Comparison of ENCODE assay signal across 10 cellular contexts in the genomic region with DNA sequence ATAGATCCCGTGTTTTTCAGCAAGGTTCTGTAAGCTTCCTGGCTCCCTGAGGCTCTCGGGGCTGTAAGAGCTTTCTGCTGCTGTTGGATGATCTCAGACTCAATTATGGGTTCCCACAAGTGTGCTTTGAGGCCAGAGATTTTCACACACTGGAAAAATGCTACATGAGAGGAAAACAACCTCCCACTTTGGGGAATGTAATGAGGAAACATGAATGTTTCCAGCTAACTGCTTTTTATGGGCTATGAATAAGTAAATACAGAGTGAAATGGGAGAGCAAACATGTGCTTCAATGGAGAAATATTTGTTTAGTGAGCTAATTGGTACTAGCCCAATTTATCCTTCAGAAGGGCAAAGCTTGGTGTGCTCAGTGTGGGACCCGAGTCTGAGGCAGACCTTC.
DNase-seq lines count a peak whose midpoint lies in the region; ATAC-seq and TF ChIP-seq lines count a peak whose summit lies in the region.
"Had no signal": no experiment of that assay in that cellular context is flagged by ENCODE, and none has a peak within 500 bp of the region (broad histone marks: within the 10 kb centered on the region; RNA-seq: fewer than 3 reads in every experiment).

No MANE protein-coding gene starts in this region.

- intact Hi-C loops in thyroid gland (cut with DNase I): no loop called here

- no peak for TF ChIP-seq EP300 in upper lobe of left lung (IDR thresholded peaks at IDR 0.05)

- no peaks in the 10 kb centered on the region for H3K27me3 ChIP-seq in hepatocyte
- H3K27me3 ChIP-seq in upper lobe of left lung: no peaks in the 10 kb centered on the region
- no peaks in the 10 kb centered on the region for H3K27me3 ChIP-seq in thyroid gland

- peaks cover 13% of the 10 kb centered on the region for H3K4me1 ChIP-seq in HEK293 (ENCODE audit: control insufficient read depth, insufficient read depth, low read length)
- peaks cover 7% of the 10 kb centered on the region for H3K4me1 ChIP-seq in hepatocyte (ENCODE audit: insufficient read depth)
- H3K4me1 ChIP-seq in upper lobe of left lung: peaks cover 0 to 7% (median 2%) of the 10 kb centered on the region in 4 donors
- H3K4me1 ChIP-seq in thyroid gland: no peaks in the 10 kb centered on the region

- WGBS in hepatocyte (ENCODE audit: low lambda C conversion rate, missing lambda C conversion rate): 39% methylated on average over 3 of the region's 3 CpGs
- WGBS in upper lobe of left lung, 2 donors: 43 to 48% methylated on average over 3 of the region's 3 CpGs
- 32 to 40% methylated on average over 3 of the region's 3 CpGs for WGBS in thyroid gland, 2 donors

- peak in 1 of 4 donors; percentile 49 for TF ChIP-seq POLR2A in upper lobe of left lung (IDR thresholded peaks at IDR 0.05)
- TF ChIP-seq POLR2A in thyroid gland (IDR thresholded peaks at IDR 0.05): no peak

- H3K27ac ChIP-seq in HEK293 (ENCODE audit: extremely low read depth, low read depth, low read length): peak overlapping the region; percentile 60; the same call in 1 of the 2 replicates
- peak overlapping the region; percentile 37 for H3K27ac ChIP-seq in hepatocyte
- H3K27ac ChIP-seq in upper lobe of left lung: peak overlapping the region; percentile 36 to 57 (median 45)
- no peak overlapping the region for H3K27ac ChIP-seq in thyroid gland

- no peaks in the 10 kb centered on the region for H3K9me2 ChIP-seq in hepatocyte (replicated peaks; ENCODE audit: insufficient read depth)

- no peak overlapping the region for H2AFZ ChIP-seq in hepatocyte

- no peaks in the 10 kb centered on the region for H3K36me3 ChIP-seq in HEK293 (ENCODE audit: control insufficient read depth in 2 of 2, insufficient read depth in 1 of 2, low read length in 2 of 2)
- H3K36me3 ChIP-seq in hepatocyte (replicated peaks; ENCODE audit: insufficient read depth, low read depth): no peaks in the 10 kb centered on the region
- H3K36me3 ChIP-seq in upper lobe of left lung: no peaks in the 10 kb centered on the region
- no peaks in the 10 kb centered on the region for H3K36me3 ChIP-seq in thyroid gland

- TF ChIP-seq CTCF in HEK293 (tag by site-specific recombination; IDR thresholded peaks at IDR 0.05): no peak
- TF ChIP-seq CTCF in hepatocyte (IDR thresholded peaks at IDR 0.05; ENCODE audit: poor library complexity): no peak
- no peak for TF ChIP-seq CTCF in upper lobe of left lung (IDR thresholded peaks at IDR 0.05)
- TF ChIP-seq CTCF in thyroid gland (IDR thresholded peaks at IDR 0.05): no peak

- POLR2A ChIA-PET in HEK293 (lab: Yijun Ruan, JAX): no interaction called here

- H3K79me2 ChIP-seq in hepatocyte: no peaks in the 10 kb centered on the region

- CTCF ChIA-PET in HEK293 (lab: Yijun Ruan, JAX): interaction anchor here (0.6 to 1.8 kb wide), 5 partner anchors 9 to 194 kb away, joined by 3 to 5 read pairs (median 3); no protein-coding TSS in a partner anchor

- H3K4me2 ChIP-seq in hepatocyte: peak overlapping the region; percentile 19

- no peak overlapping the region for H3K4me3 ChIP-seq in HEK293 (ENCODE audit: low read depth, low read length)
- no peak overlapping the region for H3K4me3 ChIP-seq in hepatocyte
- peak overlapping the region in 2 of 4 donors; percentile 12 to 18 for H3K4me3 ChIP-seq in upper lobe of left lung
- no peak overlapping the region for H3K4me3 ChIP-seq in thyroid gland (replicated peaks in 1 of 3)

- peak; percentile 95 for DNase-seq in NCI-H748 (lab: John Stamatoyannopoulos, UW; ENCODE audit: unreplicated experiment)
- DNase-seq in hepatocyte (ENCODE audit: low spot score): peak; percentile 31
- DNase-seq in upper lobe of left lung: no peak
- DNase-seq in thyroid gland: no peak
- no peak for DNase-seq in amygdala (lab: John Stamatoyannopoulos, UW)
- DNase-seq: activated CD4-positive, alpha-beta T cell treated with anti-CD3 and anti-CD28 coated beads, Interleukin-2, amount 50 U/mL, for 1 hour; stimulated activated CD4-positive, alpha-beta T cell treated with anti-CD3 and anti-CD28 coated beads, Interleukin-1b, Interleukin-23, amount 100 ng/mL, for 48 hours had no signal

- H3K9me3 ChIP-seq in HEK293 (ENCODE audit: control insufficient read depth, insufficient read depth, low read depth, low read length) (no peaks in the 10 kb centered on the region), hepatocyte (ENCODE audit: low read depth) (no peaks in the 10 kb centered on the region), upper lobe of left lung (no peaks in the 10 kb centered on the region), thyroid gland (no peaks in the 10 kb centered on the region)

- ATAC-seq in upper lobe of left lung (ENCODE audit: low FRiP score in 2 of 2): peak; percentile 71 to 73
- ATAC-seq in HG03280 (IDR thresholded peaks at IDR 0.05; ENCODE audit: unreplicated experiment): no peak
- ATAC-seq in GM18868 (IDR thresholded peaks at IDR 0.05; ENCODE audit: unreplicated experiment): no peak

- no peaks in the 10 kb centered on the region for H4K20me1 ChIP-seq in hepatocyte (ENCODE audit: insufficient read depth, poor library complexity, severe bottlenecking)

TF ChIP-seq in HEK293, 187 proteins besides CTCF, POLR2A, EP300 and RAD21 (continues in another document):
- TF ChIP-seq ZNF426 (tag by site-specific recombination; IDR thresholded peaks at IDR 0.05) (no peak), ZBTB1 (tag by site-specific recombination; IDR thresholded peaks at IDR 0.05) (no peak), GLI2 (tag by site-specific recombination; IDR thresholded peaks at IDR 0.05; ENCODE audit: borderline replicate concordance, low read depth) (peak; percentile 70; the same call in 1 of the 2 replicates), OVOL3 (tag by site-specific recombination; IDR thresholded peaks at IDR 0.05) (0 out of 2 replicates have a peak, but pooled peaks have one; percentile 55), SP7 (tag by site-specific recombination; IDR thresholded peaks at IDR 0.05) (peak; percentile 66), REPIN1 (tag by site-specific recombination; IDR thresholded peaks at IDR 0.05; ENCODE audit: low read depth) (no peak), ZFHX2 (tag by site-specific recombination; conservative IDR thresholded peaks at IDR 0.05) (0 out of 2 replicates have a peak, but pooled peaks have one; percentile 18), ZNF843 (tag by site-specific recombination; IDR thresholded peaks at IDR 0.05) (peak; percentile 65), MYNN (tag by site-specific recombination; IDR thresholded peaks at IDR 0.05; ENCODE audit: borderline replicate concordance) (no peak)
- TF ChIP-seq, protein P1, sequence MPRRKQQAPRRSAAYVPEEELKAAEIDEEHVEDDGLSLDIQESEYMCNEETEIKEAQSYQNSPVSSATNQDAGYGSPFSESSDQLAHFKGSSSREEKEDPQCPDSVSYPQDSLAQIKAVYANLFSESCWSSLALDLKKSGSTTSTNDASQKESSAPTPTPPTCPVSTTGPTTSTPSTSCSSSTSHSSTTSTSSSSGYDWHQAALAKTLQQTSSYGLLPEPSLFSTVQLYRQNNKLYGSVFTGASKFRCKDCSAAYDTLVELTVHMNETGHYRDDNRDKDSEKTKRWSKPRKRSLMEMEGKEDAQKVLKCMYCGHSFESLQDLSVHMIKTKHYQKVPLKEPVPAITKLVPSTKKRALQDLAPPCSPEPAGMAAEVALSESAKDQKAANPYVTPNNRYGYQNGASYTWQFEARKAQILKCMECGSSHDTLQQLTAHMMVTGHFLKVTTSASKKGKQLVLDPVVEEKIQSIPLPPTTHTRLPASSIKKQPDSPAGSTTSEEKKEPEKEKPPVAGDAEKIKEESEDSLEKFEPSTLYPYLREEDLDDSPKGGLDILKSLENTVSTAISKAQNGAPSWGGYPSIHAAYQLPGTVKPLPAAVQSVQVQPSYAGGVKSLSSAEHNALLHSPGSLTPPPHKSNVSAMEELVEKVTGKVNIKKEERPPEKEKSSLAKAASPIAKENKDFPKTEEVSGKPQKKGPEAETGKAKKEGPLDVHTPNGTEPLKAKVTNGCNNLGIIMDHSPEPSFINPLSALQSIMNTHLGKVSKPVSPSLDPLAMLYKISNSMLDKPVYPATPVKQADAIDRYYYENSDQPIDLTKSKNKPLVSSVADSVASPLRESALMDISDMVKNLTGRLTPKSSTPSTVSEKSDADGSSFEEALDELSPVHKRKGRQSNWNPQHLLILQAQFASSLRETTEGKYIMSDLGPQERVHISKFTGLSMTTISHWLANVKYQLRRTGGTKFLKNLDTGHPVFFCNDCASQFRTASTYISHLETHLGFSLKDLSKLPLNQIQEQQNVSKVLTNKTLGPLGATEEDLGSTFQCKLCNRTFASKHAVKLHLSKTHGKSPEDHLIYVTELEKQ (tag by site-specific recombination; IDR thresholded peaks at IDR 0.05; ENCODE audit: borderline replicate concordance): peak; percentile 80; the same call in 1 of the 2 replicates
- TF ChIP-seq, protein P2, sequence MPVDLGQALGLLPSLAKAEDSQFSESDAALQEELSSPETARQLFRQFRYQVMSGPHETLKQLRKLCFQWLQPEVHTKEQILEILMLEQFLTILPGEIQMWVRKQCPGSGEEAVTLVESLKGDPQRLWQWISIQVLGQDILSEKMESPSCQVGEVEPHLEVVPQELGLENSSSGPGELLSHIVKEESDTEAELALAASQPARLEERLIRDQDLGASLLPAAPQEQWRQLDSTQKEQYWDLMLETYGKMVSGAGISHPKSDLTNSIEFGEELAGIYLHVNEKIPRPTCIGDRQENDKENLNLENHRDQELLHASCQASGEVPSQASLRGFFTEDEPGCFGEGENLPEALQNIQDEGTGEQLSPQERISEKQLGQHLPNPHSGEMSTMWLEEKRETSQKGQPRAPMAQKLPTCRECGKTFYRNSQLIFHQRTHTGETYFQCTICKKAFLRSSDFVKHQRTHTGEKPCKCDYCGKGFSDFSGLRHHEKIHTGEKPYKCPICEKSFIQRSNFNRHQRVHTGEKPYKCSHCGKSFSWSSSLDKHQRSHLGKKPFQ (tag by site-specific recombination; IDR thresholded peaks at IDR 0.05): peak; percentile 73; the same call in 1 of the 2 replicates
- TF ChIP-seq, protein P3, sequence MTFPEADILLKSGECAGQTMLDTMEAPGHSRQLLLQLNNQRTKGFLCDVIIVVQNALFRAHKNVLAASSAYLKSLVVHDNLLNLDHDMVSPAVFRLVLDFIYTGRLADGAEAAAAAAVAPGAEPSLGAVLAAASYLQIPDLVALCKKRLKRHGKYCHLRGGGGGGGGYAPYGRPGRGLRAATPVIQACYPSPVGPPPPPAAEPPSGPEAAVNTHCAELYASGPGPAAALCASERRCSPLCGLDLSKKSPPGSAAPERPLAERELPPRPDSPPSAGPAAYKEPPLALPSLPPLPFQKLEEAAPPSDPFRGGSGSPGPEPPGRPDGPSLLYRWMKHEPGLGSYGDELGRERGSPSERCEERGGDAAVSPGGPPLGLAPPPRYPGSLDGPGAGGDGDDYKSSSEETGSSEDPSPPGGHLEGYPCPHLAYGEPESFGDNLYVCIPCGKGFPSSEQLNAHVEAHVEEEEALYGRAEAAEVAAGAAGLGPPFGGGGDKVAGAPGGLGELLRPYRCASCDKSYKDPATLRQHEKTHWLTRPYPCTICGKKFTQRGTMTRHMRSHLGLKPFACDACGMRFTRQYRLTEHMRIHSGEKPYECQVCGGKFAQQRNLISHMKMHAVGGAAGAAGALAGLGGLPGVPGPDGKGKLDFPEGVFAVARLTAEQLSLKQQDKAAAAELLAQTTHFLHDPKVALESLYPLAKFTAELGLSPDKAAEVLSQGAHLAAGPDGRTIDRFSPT (tag by site-specific recombination; IDR thresholded peaks at IDR 0.05): peak; percentile 53

Comparison
In these comparisons a context has a peak if more than half of its experiments do, and no peak if none do; other contexts are left out.
1. H3K27ac ChIP-seq: peak in HEK293 (single experiment), hepatocyte (single experiment) and upper lobe of left lung (4 of 4); none in thyroid gland (0 of 3).
2. DNase-seq: peak in NCI-H748 (single experiment) and hepatocyte (single experiment); none in upper lobe of left lung (0 of 2), thyroid gland (0 of 2) and amygdala (0 of 56).
3. ATAC-seq: peak in upper lobe of left lung (2 of 2); none in HG03280 (single experiment) and GM18868 (single experiment).